20 cellular contexts compared by ENCODE assay signal in the genomic region with DNA sequence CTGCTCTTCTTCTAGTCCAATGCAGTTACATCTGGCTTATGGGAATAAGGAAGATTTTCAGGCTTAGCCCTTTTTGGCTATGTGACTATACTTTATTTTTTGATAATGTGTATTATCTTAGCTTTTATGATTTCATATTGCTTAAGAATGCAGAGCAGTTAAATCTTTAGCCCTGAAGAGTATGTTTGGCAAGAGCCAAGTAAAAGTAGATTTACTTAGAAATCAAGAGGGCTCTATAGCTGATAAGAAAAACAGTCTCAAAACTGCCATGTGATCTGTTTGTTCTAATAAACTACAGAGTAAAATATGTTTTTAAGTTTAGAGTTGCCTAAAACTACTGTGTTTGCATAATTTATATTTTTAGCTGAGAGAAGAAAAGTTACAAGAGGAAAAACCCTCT.
DNase-seq lines count a peak whose midpoint lies in the region; ATAC-seq, FAIRE-seq and TF ChIP-seq lines count a peak whose summit lies in the region.
"Had no signal": no experiment of that assay in that cellular context is flagged by ENCODE, and none has a peak within 500 bp of the region (broad histone marks: within the 10 kb centered on the region; RNA-seq: fewer than 3 reads in every experiment).

No MANE protein-coding gene starts in this region.

- H3K27me3 ChIP-seq in Caco-2 (replicated peaks; ENCODE audit: control insufficient read depth, insufficient read depth, low read length) (no peaks in the 10 kb centered on the region), uterus (no peaks in the 10 kb centered on the region)
- H3K27me3 ChIP-seq: BLaER1 had no signal

- H3K27me3 Mint-ChIP-seq in Caco-2 (ENCODE audit: insufficient read depth, unreplicated experiment) (no peaks in the 10 kb centered on the region), mesothelial cell of epicardium (ENCODE audit: low read depth) (no peaks in the 10 kb centered on the region)
- H3K27me3 Mint-ChIP-seq in stimulated activated memory B cell treated with anti-CD40 and anti-IgM and Interleukin-4, amounts not matched to agents 10 μg/mL and 1 μg/mL and 100 μg/mL, for 72 hours = no peaks in the 10 kb centered on the region
- H3K27me3 Mint-ChIP-seq: CD4-positive, alpha-beta memory T cell had no signal

- ATAC-seq in stimulated activated memory B cell treated with anti-CD40 and anti-IgM and Interleukin-4, amounts not matched to agents 10 μg/mL and 1 μg/mL and 100 μg/mL, for 72 hours = no peak
- ATAC-seq: A549, GM12878 had no signal

- CTCF ChIA-PET in Caco-2 (lab: Charles Lee) = no interaction called here

- H3K4me1 Mint-ChIP-seq in Caco-2 (ENCODE audit: low read depth, unreplicated experiment) = no peaks in the 10 kb centered on the region
- H3K4me1 Mint-ChIP-seq in mesothelial cell of epicardium = peaks cover 2% of the 10 kb centered on the region
- peaks cover 21% of the 10 kb centered on the region for H3K4me1 Mint-ChIP-seq in stimulated activated memory B cell treated with anti-CD40 and anti-IgM and Interleukin-4, amounts not matched to agents 10 μg/mL and 1 μg/mL and 100 μg/mL, for 72 hours

- DNase-seq in Caco-2 (no peak), fibroblast of villous mesenchyme (ENCODE audit: low read depth) (peak; percentile 10), mesothelial cell of epicardium (ENCODE audit: low spot score in 2 of 2, unreplicated experiment in 2 of 2) (no peak), uterus (no peak), D721Med (ENCODE audit: insufficient read length, low spot score) (no peak), NCI-H2081 treated with DMSO at 0.1 percent for 48 hours (lab: John Stamatoyannopoulos, UW) (no peak)
- DNase-seq: Calu3; CD4-positive, alpha-beta memory T cell; DMS 273 treated with DMSO at 0.1 percent for 48 hours; DMS53; DND-41; EL; HCEC 1CT had no signal

- H3K36me3 Mint-ChIP-seq in Caco-2 (ENCODE audit: insufficient read depth, unreplicated experiment) = peaks cover 11% of the 10 kb centered on the region
- H3K36me3 Mint-ChIP-seq in mesothelial cell of epicardium = peaks cover 10% of the 10 kb centered on the region
- peaks cover 19% of the 10 kb centered on the region for H3K36me3 Mint-ChIP-seq in stimulated activated memory B cell treated with anti-CD40 and anti-IgM and Interleukin-4, amounts not matched to agents 10 μg/mL and 1 μg/mL and 100 μg/mL, for 72 hours

- no TSS peak for BruUV-seq in Caco-2 (replicated peaks; lab: Mats Ljungman, UMichigan)

- H3K36me3 ChIP-seq in Caco-2 (ENCODE audit: control insufficient read depth, insufficient read depth, low read length) (no peaks in the 10 kb centered on the region), uterus (no peaks in the 10 kb centered on the region)

- POLR2A ChIA-PET in Caco-2 (lab: Charles Lee) = no interaction called here

- TF ChIP-seq POLR2A in uterus (IDR thresholded peaks at IDR 0.05) = no peak

- H3K9me3 ChIP-seq in Caco-2 (no peaks in the 10 kb centered on the region), uterus (no peaks in the 10 kb centered on the region)
- H3K9me3 ChIP-seq: A549, BLaER1 had no signal

- intact Hi-C loops in Caco-2 (cut with micrococcal nuclease; ENCODE audit: unreplicated experiment) = no loop called here
- intact Hi-C loops in uterus (cut with DNase I; ENCODE audit: low total_unique reads) = no loop called here

- H3K9me3 Mint-ChIP-seq in Caco-2 (ENCODE audit: unreplicated experiment) (no peaks in the 10 kb centered on the region), mesothelial cell of epicardium (no peaks in the 10 kb centered on the region)
- H3K9me3 Mint-ChIP-seq in stimulated activated memory B cell treated with anti-CD40 and anti-IgM and Interleukin-4, amounts not matched to agents 10 μg/mL and 1 μg/mL and 100 μg/mL, for 72 hours = no peaks in the 10 kb centered on the region
- H3K9me3 Mint-ChIP-seq: CD14-positive monocyte; CD4-positive, alpha-beta memory T cell had no signal

- no peak for FAIRE-seq in D721Med (lab: Jason Lieb, UNC)
- FAIRE-seq: A549, GM12878, GM19239 had no signal

- TF ChIP-seq CTCF in Caco-2 (IDR thresholded peaks at IDR 0.05; ENCODE audit: insufficient read depth in 1 of 2, low read depth in 1 of 2, low read length in 1 of 2, severe bottlenecking in 1 of 2, unreplicated experiment in 1 of 2) (no peak), fibroblast of villous mesenchyme (IDR thresholded peaks at IDR 0.05; ENCODE audit: insufficient read depth, low read depth, low read length) (no peak), mesothelial cell of epicardium (IDR thresholded peaks at IDR 0.05; ENCODE audit: unreplicated experiment) (no peak), uterus (IDR thresholded peaks at IDR 0.05) (no peak), D721Med (IDR thresholded peaks at IDR 0.05; ENCODE audit: insufficient read depth, missing control alignments) (no peak)

- H3K4me3 Mint-ChIP-seq in Caco-2 (ENCODE audit: unreplicated experiment) (no peak overlapping the region), mesothelial cell of epicardium (no peak overlapping the region)
- no peak overlapping the region for H3K4me3 Mint-ChIP-seq in stimulated activated memory B cell treated with anti-CD40 and anti-IgM and Interleukin-4, amounts not matched to agents 10 μg/mL and 1 μg/mL and 100 μg/mL, for 72 hours
- H3K4me3 Mint-ChIP-seq: CD14-positive monocyte; CD4-positive, alpha-beta memory T cell had no signal

- H3K27ac Mint-ChIP-seq in Caco-2 (ENCODE audit: unreplicated experiment) (peak overlapping the region; percentile 7), mesothelial cell of epicardium (peak overlapping the region; percentile 51)
- H3K27ac Mint-ChIP-seq in stimulated activated memory B cell treated with anti-CD40 and anti-IgM and Interleukin-4, amounts not matched to agents 10 μg/mL and 1 μg/mL and 100 μg/mL, for 72 hours = no peak overlapping the region
- H3K27ac Mint-ChIP-seq: CD14-positive monocyte had no signal

- peak overlapping the region; percentile 2 to 11 for H3K27ac ChIP-seq in uterus
- H3K27ac ChIP-seq: 22Rv1, A549, BLaER1 had no signal

- H3K4me1 ChIP-seq in Caco-2 (no peaks in the 10 kb centered on the region), uterus (no peaks in the 10 kb centered on the region)
- H3K4me1 ChIP-seq: BLaER1 had no signal

- H3K4me3 ChIP-seq in Caco-2 (ENCODE audit: low read depth, low read length) = no peak overlapping the region
- H3K4me3 ChIP-seq in fibroblast of villous mesenchyme (ENCODE audit: low read depth, low read length) = no peak overlapping the region
- no peak overlapping the region for H3K4me3 ChIP-seq in uterus
- H3K4me3 ChIP-seq: A549, BLaER1, GM12878 had no signal
